ENCODE assay signal across 8 cellular contexts in the genomic region with DNA sequence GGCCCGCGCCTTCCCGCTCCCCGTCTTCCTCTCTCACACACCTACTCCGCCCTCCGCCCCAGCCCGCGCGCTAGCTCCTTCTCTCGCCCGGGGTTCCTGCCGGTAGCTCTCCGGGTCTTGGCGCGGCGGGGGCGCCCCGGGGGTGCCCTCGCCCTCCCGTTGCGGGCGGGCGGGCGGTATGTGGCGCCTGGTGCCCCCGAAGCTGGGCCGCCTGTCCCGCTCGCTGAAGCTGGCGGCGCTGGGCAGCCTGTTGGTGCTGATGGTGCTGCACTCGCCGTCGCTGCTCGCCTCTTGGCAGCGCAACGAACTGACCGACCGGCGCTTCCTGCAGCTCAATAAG. TPM values are rescaled to one million over a fixed set of nuclear protein-coding genes. Genes with fewer than 3 reads are reported as not detected.
DNase-seq lines count a peak whose midpoint lies in the region; ATAC-seq and TF ChIP-seq lines count a peak whose summit lies in the region.

No MANE protein-coding gene starts in this region.

- ATAC-seq in HG03432 (IDR thresholded peaks at IDR 0.05; ENCODE audit: unreplicated experiment) = no peak

- H3K9ac ChIP-seq in BLaER1 (peak overlapping the region; percentile 91), Loucy (ENCODE audit: low read depth, low read length, poor library complexity, severe bottlenecking) (peak overlapping the region; percentile 84), mucosa of stomach (ENCODE audit: low read length) (peak overlapping the region; percentile 84)

- H3K27ac ChIP-seq in BLaER1 = peak overlapping the region; percentile 92
- H3K27ac ChIP-seq in dorsolateral prefrontal cortex = peak overlapping the region; percentile 94 to 100 (median 99)

- DNase-seq in dorsolateral prefrontal cortex (peak in 1 of 10 donors; percentile 55), NAMALWA (ENCODE audit: low spot score) (no peak), cortex of kidney (lab: John Stamatoyannopoulos, UW) (no peak), NCI-H187 (lab: John Stamatoyannopoulos, UW) (no peak)

- H3K27me3 ChIP-seq in BLaER1 (no peaks in the 10 kb centered on the region), Loucy (ENCODE audit: insufficient read depth, low read length, poor library complexity, severe bottlenecking) (no peaks in the 10 kb centered on the region), dorsolateral prefrontal cortex (no peaks in the 10 kb centered on the region), mucosa of stomach (ENCODE audit: control insufficient read depth, insufficient read depth, low read length) (no peaks in the 10 kb centered on the region)

- intact Hi-C loops in dorsolateral prefrontal cortex (cut with DNase I) = loop anchor here (2.0 to 10.0 kb wide), 10 partner anchors 59 to 800 kb away; no protein-coding TSS in a partner anchor

- H3K9me3 ChIP-seq in BLaER1 (no peaks in the 10 kb centered on the region), Loucy (ENCODE audit: insufficient read depth, low read depth, low read length) (no peaks in the 10 kb centered on the region), mucosa of stomach (ENCODE audit: control insufficient read depth, low read length) (no peaks in the 10 kb centered on the region)

- no peaks in the 10 kb centered on the region for H3K9me2 ChIP-seq in Loucy (replicated peaks; ENCODE audit: low read depth, low read length)

- peaks cover 49% of the 10 kb centered on the region for H3K79me2 ChIP-seq in Loucy (ENCODE audit: insufficient read depth, low read length)

- no peaks in the 10 kb centered on the region for H3F3A ChIP-seq in Loucy (ENCODE audit: low read depth)

- H3K4me3 ChIP-seq in BLaER1 (peak overlapping the region; percentile 95), Loucy (ENCODE audit: low read length, poor library complexity, severe bottlenecking) (peak overlapping the region; percentile 84), dorsolateral prefrontal cortex (peak overlapping the region; percentile 77 to 100 (median 95)), mucosa of stomach (ENCODE audit: low read length) (peak overlapping the region; percentile 76)

- H3K36me3 ChIP-seq in BLaER1 = no peaks in the 10 kb centered on the region
- H3K36me3 ChIP-seq in Loucy (ENCODE audit: insufficient read depth, low read length) = no peaks in the 10 kb centered on the region
- H3K36me3 ChIP-seq in mucosa of stomach (ENCODE audit: control insufficient read depth, insufficient read depth, low read length) = no peaks in the 10 kb centered on the region

- H3K4me1 ChIP-seq in BLaER1 (peaks cover 43% of the 10 kb centered on the region), Loucy (ENCODE audit: insufficient read depth, low read length, poor library complexity, severe bottlenecking) (peaks cover 39% of the 10 kb centered on the region), mucosa of stomach (ENCODE audit: control insufficient read depth, insufficient read depth, low read length) (peaks cover 5% of the 10 kb centered on the region)

- peak overlapping the region; percentile 80 for H2AFZ ChIP-seq in Loucy (ENCODE audit: low read length)

- TF ChIP-seq CTCF in Loucy (conservative IDR thresholded peaks at IDR 0.05; ENCODE audit: low read length) (no peak), dorsolateral prefrontal cortex (IDR thresholded peaks at IDR 0.05 in 54 of 56, conservative IDR thresholded peaks at IDR 0.05 in 2 of 56; ENCODE audit: low read depth in 1 of 56, partially characterized antibody in 56 of 56) (peak in 3 of 56 donors; percentile 8 to 25 (median 11))

- H3K4me2 ChIP-seq in BLaER1 (peak overlapping the region; percentile 85), Loucy (ENCODE audit: low read depth, low read length, poor library complexity, severe bottlenecking) (peak overlapping the region; percentile 92)

- H4K20me1 ChIP-seq in BLaER1 = peaks cover 45% of the 10 kb centered on the region
- H4K20me1 ChIP-seq in Loucy (ENCODE audit: insufficient read depth, low read length, poor library complexity, severe bottlenecking) = peaks cover 37% of the 10 kb centered on the region

RNA-seq across cellular contexts. Expression of gene DIPK2A, which starts 0.5 kb away (rescaled TPM):
- total RNA-seq in dorsolateral prefrontal cortex = 10 to 100 TPM; 28.5 to 72.8 (median 43.5) TPM
